In the genomic region with DNA sequence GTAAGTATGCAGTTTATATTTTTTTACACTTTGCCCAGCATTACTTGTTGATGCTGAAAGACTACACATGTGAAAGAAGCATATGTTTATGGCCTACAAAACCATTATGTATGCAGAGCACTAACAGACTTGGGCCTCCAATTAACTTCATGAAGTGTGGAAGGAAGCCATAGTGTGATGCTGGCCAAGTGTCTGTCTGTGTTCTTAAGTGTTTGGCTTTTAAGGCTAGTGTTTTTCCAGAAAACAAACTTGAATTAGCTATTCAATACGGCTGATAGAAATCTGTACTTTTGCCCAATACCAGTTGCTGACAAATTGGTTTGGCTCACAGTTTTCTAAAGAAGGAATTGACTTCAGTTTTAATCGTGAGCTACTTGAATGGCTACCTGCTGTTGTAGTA, we compare ENCODE assay signal across 1 cellular context.
TF ChIP-seq lines count a peak whose summit lies in the region.

No MANE protein-coding gene starts in this region.

TF ChIP-seq in endothelial cell of umbilical vein, 7 proteins besides CTCF, POLR2A, EP300 and RAD21 (continued from another document):
- no peak for TF ChIP-seq MAX (IDR thresholded peaks at IDR 0.05; ENCODE audit: insufficient read depth, insufficient read length)
TF ChIP-seq in endothelial cell of umbilical vein: peak in this region for 0.
